9 cellular contexts compared by ENCODE assay signal in genomic region chr15:40367038-40367672, GRCh38. TPM values are rescaled to one million over a fixed set of nuclear protein-coding genes. Genes with fewer than 3 reads are reported as not detected.
A peak's percentile ranks its signal among the peaks of the same experiment; 100 is the strongest.
DNase-seq lines count a peak whose midpoint lies in the region; ATAC-seq and TF ChIP-seq lines count a peak whose summit lies in the region.
"Had no signal": no experiment of that assay in that cellular context is flagged by ENCODE, and none has a peak within 500 bp of the region (broad histone marks: within the 10 kb centered on the region; RNA-seq: fewer than 3 reads in every experiment).

No MANE protein-coding gene starts in this region.

- peaks cover 13% of the 10 kb centered on the region for H3K4me1 Mint-ChIP-seq in T-helper 1 cell treated with Interleukin-12 subunit alpha and Interleukin-12 subunit beta and Interleukin-4 antibody, amounts not matched to agents 30 μg/mL and 1 μg/mL, for 36 hours (ENCODE audit: low read depth)

- TF ChIP-seq POLR2A in body of pancreas (IDR thresholded peaks at IDR 0.05) (peak in 1 of 3 donors; percentile 0), suprapubic skin (IDR thresholded peaks at IDR 0.05) (no peak)

- TF ChIP-seq EP300 in suprapubic skin (IDR thresholded peaks at IDR 0.05) = no peak

- DNase-seq in T-helper 1 cell (no peak), body of pancreas (peak; percentile 92 to 97 (median 95)), medulla oblongata (ENCODE audit: extremely low spot score) (peak; percentile 70), suprapubic skin (ENCODE audit: low spot score in 2 of 2) (peak in 1 of 2 donors; percentile 61), foreskin melanocyte (no peak)

- H3K4me1 ChIP-seq in body of pancreas = peaks cover 18% of the 10 kb centered on the region
- peaks cover 16% of the 10 kb centered on the region for H3K4me1 ChIP-seq in suprapubic skin

- H3K27ac ChIP-seq in body of pancreas (peak overlapping the region; percentile 37 to 80 (median 74)), suprapubic skin (no peak overlapping the region)

- H3K9me3 ChIP-seq in body of pancreas = no peaks in the 10 kb centered on the region
- no peaks in the 10 kb centered on the region for H3K9me3 ChIP-seq in suprapubic skin

- intact Hi-C loops in body of pancreas (cut with DNase I) = loop anchor here (5.0 kb wide), 1 partner anchor 50 kb away; no protein-coding TSS in a partner anchor

- WGBS in body of pancreas, 2 donors = 42 to 46% methylated on average over 14 to 15 of the region's 15 CpGs
- 80% methylated on average over 13 of the region's 15 CpGs for WGBS in suprapubic skin

- H3K27me3 ChIP-seq in body of pancreas = no peaks in the 10 kb centered on the region
- no peaks in the 10 kb centered on the region for H3K27me3 ChIP-seq in suprapubic skin

- H3K27me3 Mint-ChIP-seq in T-helper 1 cell treated with Interleukin-12 subunit alpha and Interleukin-12 subunit beta and Interleukin-4 antibody, amounts not matched to agents 30 μg/mL and 1 μg/mL, for 36 hours (ENCODE audit: low read depth) = peaks cover 9% of the 10 kb centered on the region

- H3K36me3 ChIP-seq in body of pancreas (replicated peaks in 1 of 2; ENCODE audit: insufficient read depth in 1 of 2, low read depth in 2 of 2) = no peaks in the 10 kb centered on the region
- H3K36me3 ChIP-seq in suprapubic skin = no peaks in the 10 kb centered on the region

- peak overlapping the region; percentile 59 for H3K27ac Mint-ChIP-seq in T-helper 1 cell treated with Interleukin-12 subunit alpha and Interleukin-12 subunit beta and Interleukin-4 antibody, amounts not matched to agents 30 μg/mL and 1 μg/mL, for 36 hours

- H3K9me3 Mint-ChIP-seq in T-helper 1 cell treated with Interleukin-12 subunit alpha and Interleukin-12 subunit beta and Interleukin-4 antibody, amounts not matched to agents 30 μg/mL and 1 μg/mL, for 36 hours = no peaks in the 10 kb centered on the region

- H3K36me3 Mint-ChIP-seq in T-helper 1 cell treated with Interleukin-12 subunit alpha and Interleukin-12 subunit beta and Interleukin-4 antibody, amounts not matched to agents 30 μg/mL and 1 μg/mL, for 36 hours (ENCODE audit: low read depth) = no peaks in the 10 kb centered on the region

- TF ChIP-seq CTCF in body of pancreas (IDR thresholded peaks at IDR 0.05) (peak in 1 of 7 experiments; percentile 4), suprapubic skin (IDR thresholded peaks at IDR 0.05) (no peak)

- peak overlapping the region; percentile 71 for H3K4me3 Mint-ChIP-seq in T-helper 1 cell treated with Interleukin-12 subunit alpha and Interleukin-12 subunit beta and Interleukin-4 antibody, amounts not matched to agents 30 μg/mL and 1 μg/mL, for 36 hours

- ATAC-seq in body of pancreas (peak; percentile 79), HG03521 (IDR thresholded peaks at IDR 0.05; ENCODE audit: unreplicated experiment) (no peak), HG03565 (IDR thresholded peaks at IDR 0.05; ENCODE audit: unreplicated experiment) (no peak)

- no peak overlapping the region for H3K4me3 ChIP-seq in body of pancreas
- H3K4me3 ChIP-seq in suprapubic skin = peak overlapping the region; percentile 45

RNA-seq across cellular contexts. Expression of gene DISP2, which starts 9.1 kb away (rescaled TPM):
- total RNA-seq in body of pancreas (under 1 TPM; under 0.01 to 0.52 TPM), suprapubic skin (under 1 TPM in 3 of 4 donors, not detected in 1; 0.04 to 0.21 (median 0.05) TPM)

RNA-seq across cellular contexts. Expression of gene KNSTRN, which starts 15.4 kb away (rescaled TPM):
- total RNA-seq in body of pancreas (1 to 10 TPM; 3.3 to 5.7 TPM), suprapubic skin (10 to 100 TPM; 13.5 to 24.3 (median 18.9) TPM)

RNA-seq across cellular contexts. Expression of gene PHGR1, which starts 16.3 kb away (rescaled TPM):
- total RNA-seq in body of pancreas = not detected
- total RNA-seq in suprapubic skin = not detected
- total RNA-seq: glomerular endothelial cell had no signal

RNA-seq across cellular contexts. Expression of gene CCDC9B, which starts 26.4 kb away (rescaled TPM):
- total RNA-seq in body of pancreas = 10 to 100 TPM; 17.1 to 26.4 TPM
- total RNA-seq in suprapubic skin = 10 to 100 TPM in 2 of 4 donors, 1 to 10 TPM in 2; 6.1 to 47.9 (median 10.9) TPM

RNA-seq across cellular contexts. Expression of gene IVD, which starts 38.4 kb away (rescaled TPM):
- 10 to 100 TPM; 30.3 to 34.0 TPM for total RNA-seq in body of pancreas
- 10 to 100 TPM in 2 of 4 donors, 1 to 10 TPM in 2; 7.7 to 18.3 (median 13.3) TPM for total RNA-seq in suprapubic skin

Comparison
In these comparisons a context has a peak if more than half of its experiments do, and no peak if none do; other contexts are left out.
1. DNase-seq: peak in body of pancreas (4 of 4) and medulla oblongata (single experiment); none in T-helper 1 cell (0 of 5) and foreskin melanocyte (single experiment).